1 cellular context compared by ENCODE assay signal in genomic region chr13:41132512-41133152, GRCh38.
TF ChIP-seq lines count a peak whose summit lies in the region.

KBTBD6 (minus strand) TSS chr13:41132802; CDS start chr13:41132511, 291 bp downstream.

TF ChIP-seq in HepG2, 621 proteins besides CTCF, POLR2A, EP300 and RAD21 (continued from another document and continues in another):
- TF ChIP-seq ZNF609 (CRISPR knock-in tag; IDR thresholded peaks at IDR 0.05; ENCODE audit: borderline replicate concordance) (no peak), MZF1 (CRISPR knock-in tag; IDR thresholded peaks at IDR 0.05; ENCODE audit: borderline replicate concordance) (no peak), ZNF414 (CRISPR knock-in tag; IDR thresholded peaks at IDR 0.05) (0 out of 2 replicates have a peak, but pooled peaks have one; percentile 33), RFXANK (CRISPR knock-in tag; IDR thresholded peaks at IDR 0.05) (0 out of 2 replicates have a peak, but pooled peaks have one; percentile 20), JUNB (CRISPR knock-in tag; IDR thresholded peaks at IDR 0.05; ENCODE audit: borderline replicate concordance) (no peak), ZNF598 (CRISPR knock-in tag; IDR thresholded peaks at IDR 0.05; ENCODE audit: borderline replicate concordance) (0 out of 2 replicates have a peak, but pooled peaks have one; percentile 34), ZNF629 (CRISPR knock-in tag; conservative IDR thresholded peaks at IDR 0.05) (no peak), AKAP8 (CRISPR knock-in tag; IDR thresholded peaks at IDR 0.05) (0 out of 2 replicates have a peak, but pooled peaks have one; percentile 37), MEF2D (CRISPR knock-in tag; IDR thresholded peaks at IDR 0.05) (peak; percentile 45; the same call in 1 of the 2 replicates), MAF1 (CRISPR knock-in tag; IDR thresholded peaks at IDR 0.05; ENCODE audit: borderline replicate concordance) (peak; percentile 35; the same call in 1 of the 2 replicates), CSRNP1 (CRISPR knock-in tag; IDR thresholded peaks at IDR 0.05) (no peak), KLF15 (CRISPR knock-in tag; IDR thresholded peaks at IDR 0.05; ENCODE audit: borderline replicate concordance) (no peak), TERF1 (CRISPR knock-in tag; IDR thresholded peaks at IDR 0.05) (0 out of 2 replicates have a peak, but pooled peaks have one; percentile 7), ZMYM2 (CRISPR knock-in tag; IDR thresholded peaks at IDR 0.05) (no peak), TRAFD1 (CRISPR knock-in tag; IDR thresholded peaks at IDR 0.05; ENCODE audit: borderline replicate concordance) (no peak), SRSF1 (optimal IDR thresholded peaks at IDR 0.05; ENCODE audit: low read depth, low read length) (peak; percentile 64), ZNF639 (CRISPR knock-in tag; conservative IDR thresholded peaks at IDR 0.05) (peak; percentile 69; the same call in 1 of the 2 replicates), ZBTB21 (CRISPR knock-in tag; IDR thresholded peaks at IDR 0.05) (peak; percentile 26; the same call in 1 of the 2 replicates), KDM4B (CRISPR knock-in tag; IDR thresholded peaks at IDR 0.05) (no peak), ELF3 (CRISPR knock-in tag; IDR thresholded peaks at IDR 0.05) (peak; percentile 92), TBP (CRISPR knock-in tag; IDR thresholded peaks at IDR 0.05) (peak; percentile 97; the same call in 1 of the 2 replicates), HNF1A (IDR thresholded peaks at IDR 0.05; ENCODE audit: low read depth) (peak; percentile 62), HNF1A (CRISPR knock-in tag; IDR thresholded peaks at IDR 0.05; ENCODE audit: borderline replicate concordance) (peak; percentile 44; the same call in 1 of the 2 replicates), ZNF382 (CRISPR knock-in tag; IDR thresholded peaks at IDR 0.05; ENCODE audit: borderline replicate concordance) (no peak), ZBTB4 (CRISPR knock-in tag; IDR thresholded peaks at IDR 0.05; ENCODE audit: borderline replicate concordance) (peak; percentile 77; the same call in 1 of the 2 replicates), SUZ12 (IDR thresholded peaks at IDR 0.05; ENCODE audit: low read depth, low read length) (peak; percentile 99), ZNF333 (CRISPR knock-in tag; IDR thresholded peaks at IDR 0.05; ENCODE audit: borderline replicate concordance) (no peak), ZSCAN20 (CRISPR knock-in tag; IDR thresholded peaks at IDR 0.05; ENCODE audit: borderline replicate concordance) (0 out of 2 replicates have a peak, but pooled peaks have one; percentile 55), GABPB1 (CRISPR knock-in tag; IDR thresholded peaks at IDR 0.05) (peak; percentile 93), AGO1 (IDR thresholded peaks at IDR 0.05; ENCODE audit: low read depth, low read length, poor library complexity, severe bottlenecking) (peak; percentile 28), SMAD3 (CRISPR knock-in tag; IDR thresholded peaks at IDR 0.05) (peak; percentile 79; the same call in 1 of the 2 replicates), TIGD3 (CRISPR knock-in tag; IDR thresholded peaks at IDR 0.05; ENCODE audit: borderline replicate concordance) (no peak), ZNF317 (CRISPR knock-in tag; IDR thresholded peaks at IDR 0.05) (0 out of 2 replicates have a peak, but pooled peaks have one; percentile 16), CCDC6 (CRISPR knock-in tag; IDR thresholded peaks at IDR 0.05) (peak; percentile 61; the same call in 1 of the 2 replicates), NFE2L2 (IDR thresholded peaks at IDR 0.05; ENCODE audit: low read length) (peak; percentile 15; the same call in 1 of the 2 replicates), JUND (CRISPR knock-in tag; IDR thresholded peaks at IDR 0.05) (0 out of 2 replicates have a peak, but pooled peaks have one; percentile 22), TBX2 (CRISPR knock-in tag; IDR thresholded peaks at IDR 0.05; ENCODE audit: borderline replicate concordance) (peak; percentile 60; the same call in 1 of the 2 replicates), ATF1 (CRISPR knock-in tag; IDR thresholded peaks at IDR 0.05) (peak; percentile 95)
